In genomic region chr9:42275141-42275540, GRCh38 we compare ENCODE assay signal across 28 cellular contexts.
"Had no signal": no experiment of that assay in that cellular context is flagged by ENCODE, and none has a peak within 500 bp of the region (broad histone marks: within the 10 kb centered on the region; RNA-seq: fewer than 3 reads in every experiment).

No MANE protein-coding gene starts in this region.

- H3K4me1 ChIP-seq: stomach, suprapubic skin, testis, thyroid gland, tibial artery, tibial nerve, transverse colon, upper lobe of left lung, upper lobe of right lung, uterus, vagina had no signal

- H3K4me1 Mint-ChIP-seq: stimulated activated effector memory CD8-positive, alpha-beta T cell treated with anti-CD3 and anti-CD28 coated beads, Interleukin-12 subunit alpha, Interleukin-12 subunit beta, amount 100 ng/mL, for 72 hours; stimulated activated memory B cell treated with anti-CD40 and anti-IgM and Interleukin-4, amounts not matched to agents 10 μg/mL and 1 μg/mL and 100 μg/mL, for 72 hours; stimulated activated naive B cell treated with anti-CD40 and anti-IgM and Interleukin-4, amounts not matched to agents 10 μg/mL and 1 μg/mL and 100 μg/mL, for 72 hours; stimulated activated naive CD8-positive, alpha-beta T cell treated with anti-CD3 and anti-CD28 coated beads, Interleukin-15, amount 100 ng/mL, for 72 hours had no signal

- DNase-seq: stimulated activated CD4-positive, alpha-beta T cell treated with anti-CD3 and anti-CD28 coated beads, Interleukin-2, amount 100 ng/mL, for 48 hours; stimulated activated CD4-positive, alpha-beta T cell treated with anti-CD3 and anti-CD28 coated beads, Interleukin-4, amount 100 ng/mL, for 1 hour; stimulated activated CD4-positive, alpha-beta T cell treated with anti-CD3 and anti-CD28 coated beads, Interleukin-4, amount 100 ng/mL, for 24 hours; stimulated activated CD4-positive, alpha-beta T cell treated with anti-CD3 and anti-CD28 coated beads, Interleukin-4, amount 100 ng/mL, for 4 hours; stimulated activated CD8-positive, alpha-beta memory T cell treated with anti-CD3 and anti-CD28 coated beads, Interleukin-4, amount 100 ng/mL, for 48 hours; stimulated activated naive B cell treated with anti-CD40 and anti-IgM and Interleukin-4, amounts not matched to agents 10 μg/mL and 1 μg/mL and 100 μg/mL, for 72 hours; stimulated activated naive CD4-positive, alpha-beta T cell; stimulated activated naive CD4-positive, alpha-beta T cell treated with Interleukin-2 at 50 U/mL for 16 hours; stimulated activated naive CD8-positive, alpha-beta T cell treated with anti-CD3 and anti-CD28 coated beads, Interleukin-15, amount 100 ng/mL, for 72 hours; stimulated activated naive CD8-positive, alpha-beta T cell treated with anti-CD3 and anti-CD28 coated beads, Interleukin-15, Interleukin-2, amounts not matched to agents 100 U/mL and 50 U/mL, for 24 hours; stomach; substantia nigra; testis; thyroid gland; tibial artery; transverse colon; trophoblast cell; upper lobe of left lung; upper lobe of right lung; uterus had no signal

- H3K27ac Mint-ChIP-seq: stimulated activated effector memory CD8-positive, alpha-beta T cell treated with anti-CD3 and anti-CD28 coated beads, Interleukin-12 subunit alpha, Interleukin-12 subunit beta, amount 100 ng/mL, for 72 hours; stimulated activated memory B cell treated with anti-CD40 and anti-IgM and Interleukin-4, amounts not matched to agents 10 μg/mL and 1 μg/mL and 100 μg/mL, for 72 hours; stimulated activated naive B cell treated with anti-CD40 and anti-IgM and Interleukin-4, amounts not matched to agents 10 μg/mL and 1 μg/mL and 100 μg/mL, for 72 hours; stimulated activated naive CD8-positive, alpha-beta T cell treated with anti-CD3 and anti-CD28 coated beads, Interleukin-15, amount 100 ng/mL, for 72 hours; stimulated activated naive CD8-positive, alpha-beta T cell treated with anti-CD3 and anti-CD28 coated beads, Interleukin-15, Interleukin-2, amounts not matched to agents 100 ng/mL and 50 ng/mL, for 24 hours; type B pancreatic cell had no signal

- H3K9me3 Mint-ChIP-seq: stimulated activated effector memory CD8-positive, alpha-beta T cell treated with anti-CD3 and anti-CD28 coated beads, Interleukin-12 subunit alpha, Interleukin-12 subunit beta, amount 100 ng/mL, for 72 hours; stimulated activated naive CD8-positive, alpha-beta T cell treated with anti-CD3 and anti-CD28 coated beads, Interleukin-15, Interleukin-2, amounts not matched to agents 100 ng/mL and 50 ng/mL, for 24 hours had no signal

- H3K36me3 Mint-ChIP-seq: stimulated activated effector memory CD8-positive, alpha-beta T cell treated with anti-CD3 and anti-CD28 coated beads, Interleukin-12 subunit alpha, Interleukin-12 subunit beta, amount 100 ng/mL, for 72 hours; stimulated activated memory B cell treated with anti-CD40 and anti-IgM and Interleukin-4, amounts not matched to agents 10 μg/mL and 1 μg/mL and 100 μg/mL, for 72 hours; stimulated activated naive B cell treated with anti-CD40 and anti-IgM and Interleukin-4, amounts not matched to agents 10 μg/mL and 1 μg/mL and 100 μg/mL, for 72 hours; type B pancreatic cell had no signal

- H3K4me3 ChIP-seq: stomach, suprapubic skin, testis, thoracic aorta, thyroid gland, tibial artery, tibial nerve, transverse colon, upper lobe of left lung, upper lobe of right lung, uterus, vagina had no signal

- H3K4me3 Mint-ChIP-seq: stimulated activated effector memory CD8-positive, alpha-beta T cell treated with anti-CD3 and anti-CD28 coated beads, Interleukin-12 subunit alpha, Interleukin-12 subunit beta, amount 100 ng/mL, for 72 hours; stimulated activated memory B cell treated with anti-CD40 and anti-IgM and Interleukin-4, amounts not matched to agents 10 μg/mL and 1 μg/mL and 100 μg/mL, for 72 hours; stimulated activated naive B cell treated with anti-CD40 and anti-IgM and Interleukin-4, amounts not matched to agents 10 μg/mL and 1 μg/mL and 100 μg/mL, for 72 hours; stimulated activated naive CD8-positive, alpha-beta T cell treated with anti-CD3 and anti-CD28 coated beads, Interleukin-15, amount 100 ng/mL, for 72 hours; stimulated activated naive CD8-positive, alpha-beta T cell treated with anti-CD3 and anti-CD28 coated beads, Interleukin-15, Interleukin-2, amounts not matched to agents 100 ng/mL and 50 ng/mL, for 24 hours; type B pancreatic cell had no signal

- H3K27me3 Mint-ChIP-seq: stimulated activated memory B cell treated with anti-CD40 and anti-IgM and Interleukin-4, amounts not matched to agents 10 μg/mL and 1 μg/mL and 100 μg/mL, for 72 hours; stimulated activated naive B cell treated with anti-CD40 and anti-IgM and Interleukin-4, amounts not matched to agents 10 μg/mL and 1 μg/mL and 100 μg/mL, for 72 hours; stimulated activated naive CD8-positive, alpha-beta T cell treated with anti-CD3 and anti-CD28 coated beads, Interleukin-15, amount 100 ng/mL, for 72 hours; stimulated activated naive CD8-positive, alpha-beta T cell treated with anti-CD3 and anti-CD28 coated beads, Interleukin-15, Interleukin-2, amounts not matched to agents 100 ng/mL and 50 ng/mL, for 24 hours; type B pancreatic cell had no signal

- H3K36me3 ChIP-seq: stomach, suprapubic skin, thoracic aorta, thyroid gland, tibial artery, tibial nerve, transverse colon, upper lobe of left lung, upper lobe of right lung, uterus, vagina had no signal

- H3K9me3 ChIP-seq: suprapubic skin, testis, thoracic aorta, thyroid gland, tibial artery, tibial nerve, transverse colon, upper lobe of left lung, upper lobe of right lung, uterus, vagina had no signal

- H3K27me3 ChIP-seq: stomach, suprapubic skin, testis, thyroid gland, tibial artery, tibial nerve, transverse colon, upper lobe of left lung, upper lobe of right lung, uterus, vagina had no signal

- ATAC-seq: stimulated activated effector memory CD8-positive, alpha-beta T cell treated with anti-CD3 and anti-CD28 coated beads, Interleukin-12 subunit alpha, Interleukin-12 subunit beta, amount 100 ng/mL, for 72 hours; stimulated activated memory B cell treated with anti-CD40 and anti-IgM and Interleukin-4, amounts not matched to agents 10 μg/mL and 1 μg/mL and 100 μg/mL, for 72 hours; stimulated activated naive B cell treated with anti-CD40 and anti-IgM and Interleukin-4, amounts not matched to agents 10 μg/mL and 1 μg/mL and 100 μg/mL, for 72 hours; stimulated activated naive CD8-positive, alpha-beta T cell treated with anti-CD3 and anti-CD28 coated beads, Interleukin-15, amount 100 ng/mL, for 72 hours; stimulated activated naive CD8-positive, alpha-beta T cell treated with anti-CD3 and anti-CD28 coated beads, Interleukin-15, Interleukin-2, amounts not matched to agents 100 U/mL and 50 U/mL, for 24 hours; upper lobe of right lung had no signal

- H3K27ac ChIP-seq: stomach, suprapubic skin, testis, thoracic aorta, thyroid gland, tibial artery, tibial nerve, transverse colon, upper lobe of left lung, upper lobe of right lung, uterus, vagina had no signal
